Comparison of ENCODE assay signal across 1 cellular context in genomic region chr12:27869567-27869966, GRCh38.
TF ChIP-seq lines count a peak whose summit lies in the region.

No MANE protein-coding gene starts in this region.

TF ChIP-seq in GM23338, 12 proteins besides CTCF, POLR2A, EP300 and RAD21 (continued from another document):
- TF ChIP-seq ZNF462 (CRISPR knock-in tag; IDR thresholded peaks at IDR 0.05): no peak
- TF ChIP-seq JUNB (IDR thresholded peaks at IDR 0.05; ENCODE audit: unreplicated experiment): no peak
- TF ChIP-seq NANOG (IDR thresholded peaks at IDR 0.05; ENCODE audit: borderline replicate concordance): no peak
- TF ChIP-seq EZH2 (IDR thresholded peaks at IDR 0.05; ENCODE audit: low read depth, unreplicated experiment): no peak
- TF ChIP-seq ETS1 (IDR thresholded peaks at IDR 0.05): no peak
- TF ChIP-seq ZNF331 (CRISPR knock-in tag; IDR thresholded peaks at IDR 0.05; ENCODE audit: low read depth): no peak
- TF ChIP-seq CREB1 (CRISPR knock-in tag; IDR thresholded peaks at IDR 0.05; ENCODE audit: low read depth): no peak
- TF ChIP-seq POLR2AphosphoS5 (IDR thresholded peaks at IDR 0.05; ENCODE audit: low read depth): no peak
- TF ChIP-seq REST (IDR thresholded peaks at IDR 0.05; ENCODE audit: unreplicated experiment): no peak
- TF ChIP-seq STAT1 (IDR thresholded peaks at IDR 0.05; ENCODE audit: unreplicated experiment): no peak
- no peak for TF ChIP-seq EZH2phosphoT487 (IDR thresholded peaks at IDR 0.05; ENCODE audit: unreplicated experiment)
